In genomic region chr10:68327889-68328786, GRCh38 we compare ENCODE assay signal across 1 cellular context.
A peak's percentile ranks its signal among the peaks of the same experiment; 100 is the strongest.
TF ChIP-seq lines count a peak whose summit lies in the region.

No MANE protein-coding gene starts in this region.

TF ChIP-seq in K562, 482 proteins besides CTCF, POLR2A, EP300 and RAD21 (continued from another document and continues in another):
- no peak; the same call in 1 of the 2 replicates for TF ChIP-seq HES1 (IDR thresholded peaks at IDR 0.05; ENCODE audit: low read depth)
- TF ChIP-seq ZNF707 (CRISPR knock-in tag; conservative IDR thresholded peaks at IDR 0.05), result no peak
- no peak for TF ChIP-seq FOXJ3 (CRISPR knock-in tag; IDR thresholded peaks at IDR 0.05)
- TF ChIP-seq DPF2 (IDR thresholded peaks at IDR 0.05), result 0 out of 2 replicates have a peak, but pooled peaks have one; percentile 36
- TF ChIP-seq CCNT2 (IDR thresholded peaks at IDR 0.05; ENCODE audit: borderline replicate concordance, extremely low read depth, insufficient read length, low read depth, low read length), result no peak
- no peak for TF ChIP-seq PKNOX1 (IDR thresholded peaks at IDR 0.05)
- TF ChIP-seq NFRKB (IDR thresholded peaks at IDR 0.05; ENCODE audit: low read depth), result 0 out of 2 replicates have a peak, but pooled peaks have one; percentile 42
- TF ChIP-seq JUNB (CRISPR knock-in tag; conservative IDR thresholded peaks at IDR 0.05), result no peak
- TF ChIP-seq TCF7 (IDR thresholded peaks at IDR 0.05; ENCODE audit: borderline replicate concordance), result no peak
- TF ChIP-seq FOXO4 (CRISPR knock-in tag; IDR thresholded peaks at IDR 0.05), result no peak
- no peak for TF ChIP-seq DEAF1 (CRISPR knock-in tag; IDR thresholded peaks at IDR 0.05)
- TF ChIP-seq CBX2 (IDR thresholded peaks at IDR 0.05; ENCODE audit: insufficient read depth, low read length, poor library complexity, severe bottlenecking), result no peak
- TF ChIP-seq EP400 (IDR thresholded peaks at IDR 0.05), result peak; percentile 47
- TF ChIP-seq TBL1XR1 (IDR thresholded peaks at IDR 0.05; ENCODE audit: low read length in 2 of 2), result no peak
- no peak for TF ChIP-seq TAF9B (IDR thresholded peaks at IDR 0.05; ENCODE audit: partially characterized antibody)
- 0 out of 2 replicates have a peak, but pooled peaks have one; percentile 27 for TF ChIP-seq SMARCA4 (IDR thresholded peaks at IDR 0.05)
- TF ChIP-seq PATZ1 (CRISPR knock-in tag; IDR thresholded peaks at IDR 0.05; ENCODE audit: borderline replicate concordance), result no peak
- TF ChIP-seq FOXA3 (CRISPR knock-in tag; conservative IDR thresholded peaks at IDR 0.05 in 1 of 2, IDR thresholded peaks at IDR 0.05 in 1 of 2), result 0 out of 4 replicates have a peak, but pooled peaks of 1 of the 2 experiments have one; percentile 11
- no peak for TF ChIP-seq BRF1 (IDR thresholded peaks at IDR 0.05; ENCODE audit: borderline replicate concordance, extremely low read depth, insufficient read length)
- no peak for TF ChIP-seq ZBTB1 (CRISPR knock-in tag; IDR thresholded peaks at IDR 0.05; ENCODE audit: borderline replicate concordance, low read depth)
- TF ChIP-seq CAMTA2 (CRISPR knock-in tag; conservative IDR thresholded peaks at IDR 0.05), result no peak
- TF ChIP-seq PREB (CRISPR knock-in tag; IDR thresholded peaks at IDR 0.05), result no peak
- no peak for TF ChIP-seq C11orf30 (IDR thresholded peaks at IDR 0.05; ENCODE audit: low read depth)
- TF ChIP-seq PYGO2 (tag; IDR thresholded peaks at IDR 0.05), result no peak
- no peak for TF ChIP-seq PTTG1 (tag; IDR thresholded peaks at IDR 0.05; ENCODE audit: low read depth)
- TF ChIP-seq FOXJ2 (tag; IDR thresholded peaks at IDR 0.05), result peak; percentile 89
- TF ChIP-seq NFIC (IDR thresholded peaks at IDR 0.05), result no peak
- 0 out of 2 replicates have a peak, but pooled peaks have one; percentile 65 for TF ChIP-seq CLOCK (CRISPR knock-in tag; IDR thresholded peaks at IDR 0.05; ENCODE audit: borderline replicate concordance)
- no peak for TF ChIP-seq MAFK (IDR thresholded peaks at IDR 0.05; ENCODE audit: low read length)
- TF ChIP-seq RAD51 (IDR thresholded peaks at IDR 0.05; ENCODE audit: borderline replicate concordance, low read depth), result peak; percentile 95
- TF ChIP-seq TRIM25 (IDR thresholded peaks at IDR 0.05; ENCODE audit: borderline replicate concordance), result no peak
- TF ChIP-seq ARID4B (CRISPR knock-in tag; IDR thresholded peaks at IDR 0.05), result no peak
- no peak for TF ChIP-seq PTRF (tag; IDR thresholded peaks at IDR 0.05)
- TF ChIP-seq ZNF507 (tag; conservative IDR thresholded peaks at IDR 0.05), result no peak
- TF ChIP-seq ZNF311 (CRISPR knock-in tag; IDR thresholded peaks at IDR 0.05), result no peak
- no peak for TF ChIP-seq NCOA4 (IDR thresholded peaks at IDR 0.05; ENCODE audit: partially characterized antibody)
- TF ChIP-seq ETV6 (IDR thresholded peaks at IDR 0.05; ENCODE audit: borderline replicate concordance in 1 of 2, low read depth in 2 of 2, low read length in 1 of 2), result no peak
- TF ChIP-seq ETV6 (CRISPR knock-in tag; IDR thresholded peaks at IDR 0.05; ENCODE audit: borderline replicate concordance), result no peak
- no peak for TF ChIP-seq SRSF1 (IDR thresholded peaks at IDR 0.05; ENCODE audit: low read depth, low read length)
- TF ChIP-seq CREB3L1 (IDR thresholded peaks at IDR 0.05; ENCODE audit: borderline replicate concordance, low read depth), result no peak
- TF ChIP-seq ARNT (IDR thresholded peaks at IDR 0.05), result peak in 1 of 2 experiments; percentile 48; a peak in 1 of 4 replicates
- no peak for TF ChIP-seq HMG20A (CRISPR knock-in tag; conservative IDR thresholded peaks at IDR 0.05)
- TF ChIP-seq ZNF133 (CRISPR knock-in tag; IDR thresholded peaks at IDR 0.05), result no peak
- TF ChIP-seq USF1 (CRISPR knock-in tag; IDR thresholded peaks at IDR 0.05), result peak; percentile 53; the same call in 1 of the 2 replicates
